ENCODE assay signal across 14 cellular contexts in the genomic region with DNA sequence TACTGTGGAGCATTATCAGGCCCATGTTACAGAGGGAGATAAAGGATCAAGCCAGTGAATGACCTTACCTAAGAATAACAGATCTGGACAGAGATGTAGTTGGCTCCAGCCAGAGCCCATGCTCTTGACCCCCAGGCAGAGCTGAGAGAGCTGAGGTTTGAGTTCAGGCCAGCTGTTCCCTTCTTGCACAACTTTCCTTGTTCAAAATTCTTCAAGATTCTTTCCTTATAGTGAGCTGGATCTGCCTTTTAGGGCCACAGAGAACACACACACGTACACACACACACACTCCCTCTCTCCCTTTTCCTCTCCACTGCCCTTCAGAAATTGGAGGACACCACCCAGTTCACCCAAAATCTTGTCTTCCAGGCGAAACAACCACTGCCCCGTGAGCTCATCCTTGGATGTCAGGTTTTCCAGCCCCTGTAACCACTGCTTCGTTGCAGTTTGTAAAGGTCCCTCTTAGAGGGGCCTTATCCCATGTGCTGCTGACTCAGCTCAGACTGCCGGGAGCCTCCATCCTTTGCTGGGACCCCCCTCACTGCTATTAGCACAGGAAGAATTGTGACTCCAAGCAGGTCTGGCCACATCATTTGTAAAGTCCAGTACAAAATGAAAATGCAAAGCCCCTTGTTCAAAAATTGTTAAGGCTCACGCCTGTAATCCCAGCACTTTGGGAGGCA. TPM values are rescaled to one million over a fixed set of nuclear protein-coding genes. Genes with fewer than 3 reads are reported as not detected.
DNase-seq lines count a peak whose midpoint lies in the region; ATAC-seq and TF ChIP-seq lines count a peak whose summit lies in the region.
"Had no signal": no experiment of that assay in that cellular context is flagged by ENCODE, and none has a peak within 500 bp of the region (broad histone marks: within the 10 kb centered on the region; RNA-seq: fewer than 3 reads in every experiment).

No MANE protein-coding gene starts in this region.

- H3K27me3 Mint-ChIP-seq in nephron (ENCODE audit: low read depth) = peaks cover 3% of the 10 kb centered on the region
- H3K27me3 Mint-ChIP-seq: activated CD4-positive, alpha-beta T cell treated with anti-CD3 and anti-CD28 coated beads, Interleukin-2, amount 10 ng/mL, durations not matched to agents 7 days and 5 days had no signal

- H3K4me3 Mint-ChIP-seq in nephron = no peak overlapping the region
- H3K4me3 Mint-ChIP-seq: activated CD4-positive, alpha-beta T cell treated with anti-CD3 and anti-CD28 coated beads, Interleukin-2, amount 10 ng/mL, durations not matched to agents 7 days and 5 days had no signal

- TF ChIP-seq POLR2A in vagina (IDR thresholded peaks at IDR 0.05) = no peak

- no peaks in the 10 kb centered on the region for H3K36me3 ChIP-seq in vagina

- TF ChIP-seq CTCF in nephron (IDR thresholded peaks at IDR 0.05; ENCODE audit: unreplicated experiment in 3 of 3) (no peak), vagina (IDR thresholded peaks at IDR 0.05) (no peak)

- no peak overlapping the region for H3K4me3 ChIP-seq in vagina

- peaks cover 24% of the 10 kb centered on the region for H3K4me1 Mint-ChIP-seq in nephron
- H3K4me1 Mint-ChIP-seq: activated CD4-positive, alpha-beta T cell treated with anti-CD3 and anti-CD28 coated beads, Interleukin-2, amount 10 ng/mL, durations not matched to agents 7 days and 5 days had no signal

- no peaks in the 10 kb centered on the region for H3K9me3 Mint-ChIP-seq in nephron
- H3K9me3 Mint-ChIP-seq: activated CD4-positive, alpha-beta T cell treated with anti-CD3 and anti-CD28 coated beads, Interleukin-2, amount 10 ng/mL, durations not matched to agents 7 days and 5 days had no signal

- H3K9me3 ChIP-seq in vagina = no peaks in the 10 kb centered on the region

- intact Hi-C loops in vagina (cut with DNase I) = no loop called here

- ATAC-seq in GM21447 (IDR thresholded peaks at IDR 0.05; ENCODE audit: unreplicated experiment) (no peak), GM19452 (IDR thresholded peaks at IDR 0.05; ENCODE audit: unreplicated experiment) (no peak)

- H3K4me1 ChIP-seq in vagina = peaks cover 21% of the 10 kb centered on the region

- H3K27ac Mint-ChIP-seq in nephron = peak overlapping the region; percentile 78 to 84 (median 84)
- H3K27ac Mint-ChIP-seq: activated CD4-positive, alpha-beta T cell treated with anti-CD3 and anti-CD28 coated beads, Interleukin-2, amount 10 ng/mL, durations not matched to agents 7 days and 5 days had no signal

- no peaks in the 10 kb centered on the region for H3K27me3 ChIP-seq in vagina

- H3K36me3 Mint-ChIP-seq in nephron (ENCODE audit: low read depth) = no peaks in the 10 kb centered on the region

- peak; percentile 25 to 29 for DNase-seq in NOMO-1 (lab: John Stamatoyannopoulos, UW; ENCODE audit: unreplicated experiment in 2 of 2)
- DNase-seq in NOMO-1 treated with DMSO at 0.1 percent for 48 hours (lab: John Stamatoyannopoulos, UW; ENCODE audit: unreplicated experiment) = no peak
- no peak for DNase-seq in epithelial cell of prostate (ENCODE audit: low read depth, low spot score)
- DNase-seq in vagina (ENCODE audit: extremely low spot score in 2 of 2) = no peak
- DNase-seq in DMS153 (lab: John Stamatoyannopoulos, UW) = no peak
- DNase-seq: activated CD4-positive, alpha-beta T cell treated with anti-CD3 and anti-CD28 coated beads, Interleukin-2, amount 10 ng/mL, durations not matched to agents 7 days and 5 days; activated naive CD4-positive, alpha-beta T cell treated with anti-CD3 and anti-CD28 coated beads, Interleukin-2, amount 50 U/mL, for 16 hours; NCI-H2081; stimulated activated CD4-positive, alpha-beta T cell treated with anti-CD3 and anti-CD28 coated beads, Interleukin-15, amount 100 ng/mL, for 24 hours; stimulated activated naive CD4-positive, alpha-beta T cell treated with Interleukin-2 at 50 U/mL for 16 hours had no signal

- H3K27ac ChIP-seq in epithelial cell of prostate (peak overlapping the region; percentile 38), vagina (peak overlapping the region; percentile 80)

RNA-seq across cellular contexts. Expression of gene PTGES, which starts 10.5 kb away (rescaled TPM):
- 18.9 TPM for total RNA-seq in vagina
- total RNA-seq: activated CD4-positive, alpha-beta T cell treated with anti-CD3 and anti-CD28 coated beads, Interleukin-2, amount 10 ng/mL, durations not matched to agents 7 days and 5 days; left lobe of liver had no signal

RNA-seq across cellular contexts. Expression of gene TOR1B, which starts 39.6 kb away (rescaled TPM):
- total RNA-seq in vagina = 14.5 TPM

Comparison
In these comparisons a context has a peak if more than half of its experiments do, and no peak if none do; other contexts are left out.
1. DNase-seq: peak in NOMO-1 (2 of 2); none in NOMO-1 treated with DMSO at 0.1 percent for 48 hours (single experiment), epithelial cell of prostate (single experiment), vagina (0 of 2) and DMS153 (single experiment).